8 cellular contexts compared by ENCODE assay signal in genomic region chr10:111076682-111077661, GRCh38. TPM values are rescaled to one million over a fixed set of nuclear protein-coding genes. Genes with fewer than 3 reads are reported as not detected.
DNase-seq lines count a peak whose midpoint lies in the region; ATAC-seq, FAIRE-seq and TF ChIP-seq lines count a peak whose summit lies in the region.

ADRA2A (plus strand) TSS chr10:111077029; CDS start chr10:111077997, 968 bp downstream.

- peak within 1 kb of the TSS; percentile 74 for H3K4me3 ChIP-seq in NT2/D1 (ENCODE audit: insufficient read length, low read depth)
- H3K4me3 ChIP-seq in GM12878, result peak within 1 kb of the TSS; percentile 45
- peak within 1 kb of the TSS; percentile 79 for H3K4me3 ChIP-seq in iPS-18a (ENCODE audit: low read length)
- H3K4me3 ChIP-seq in sigmoid colon, result peak within 1 kb of the TSS; percentile 22 to 52 (median 46)

- H2AFZ ChIP-seq in GM12878 (ENCODE audit: control insufficient read depth, low read depth, low read length), result peak within 1 kb of the TSS; percentile 46; the same call in 1 of the 2 replicates

- ATAC-seq in HG02981 (IDR thresholded peaks at IDR 0.05; ENCODE audit: unreplicated experiment), result peak; percentile 27
- peak; percentile 58 for ATAC-seq in GM12878
- ATAC-seq in GM18870 (IDR thresholded peaks at IDR 0.05; ENCODE audit: unreplicated experiment), result no peak

- peaks cover 2% of the 10 kb centered on the region for H3K4me1 ChIP-seq in NT2/D1 (ENCODE audit: insufficient read depth, insufficient read length)
- H3K4me1 ChIP-seq in GM12878 (ENCODE audit: control insufficient read depth, insufficient read depth, low read length), result no peaks in the 10 kb centered on the region
- no peaks in the 10 kb centered on the region for H3K4me1 ChIP-seq in iPS-18a (ENCODE audit: control insufficient read depth, low read depth, low read length)
- peaks cover 0 to 32% (median 30%) of the 10 kb centered on the region in 4 donors for H3K4me1 ChIP-seq in sigmoid colon

- peak within 1 kb of the TSS; percentile 83 for H3K4me2 ChIP-seq in GM12878 (ENCODE audit: control insufficient read depth, insufficient read depth)

- TF ChIP-seq EP300 in GM12878 (IDR thresholded peaks at IDR 0.05; ENCODE audit: borderline replicate concordance in 1 of 2, control insufficient read depth in 1 of 2, low read depth in 2 of 2, low read length in 2 of 2) (no peak), sigmoid colon (IDR thresholded peaks at IDR 0.05) (no peak)

- no peaks in the 10 kb centered on the region for H3K36me3 ChIP-seq in NT2/D1 (ENCODE audit: insufficient read depth, insufficient read length, low read length)
- no peaks in the 10 kb centered on the region for H3K36me3 ChIP-seq in GM12878 (ENCODE audit: control insufficient read depth in 2 of 2, insufficient read depth in 2 of 2, low read length in 1 of 2)
- no peaks in the 10 kb centered on the region for H3K36me3 ChIP-seq in iPS-18a (ENCODE audit: control insufficient read depth, low read depth, low read length)
- no peaks in the 10 kb centered on the region for H3K36me3 ChIP-seq in sigmoid colon

- intact Hi-C loops in GM12878 (cut with micrococcal nuclease; ENCODE audit: unreplicated experiment), result loop anchor here (5.0 to 10.0 kb wide), 2 partner anchors 332 to 520 kb away; no protein-coding TSS in a partner anchor
- intact Hi-C loops in sigmoid colon (cut with DNase I), result loop anchor here (2.0 to 5.0 kb wide), 2 partner anchors 520 to 1064 kb away; no protein-coding TSS in a partner anchor

- FAIRE-seq in GM12878 (lab: Jason Lieb, UNC), result no peak

- SMC1A ChIA-PET in GM12878 (lab: Charles Lee; ENCODE audit: uncharacterized antibody, unreplicated experiment), result interaction anchor here (1.7 kb wide), 2 partner anchors 244 to 522 kb away, joined by 3 to 4 read pairs; no protein-coding TSS in a partner anchor

- H3K27me3 ChIP-seq in NT2/D1 (ENCODE audit: insufficient read depth, insufficient read length), result peaks cover 15% of the 10 kb centered on the region
- H3K27me3 ChIP-seq in GM12878 (replicated peaks in 1 of 2; ENCODE audit: control insufficient read depth in 2 of 2, insufficient read depth in 2 of 2, low read length in 1 of 2), result peaks cover 10 to 23% of the 10 kb centered on the region in 2 experiments
- H3K27me3 ChIP-seq in iPS-18a (ENCODE audit: control insufficient read depth, insufficient read depth, low read length), result peaks cover 24% of the 10 kb centered on the region
- H3K27me3 ChIP-seq in sigmoid colon, result peaks cover 34 to 86% (median 43%) of the 10 kb centered on the region in 3 donors

- TF ChIP-seq POLR2A in GM12878 (IDR thresholded peaks at IDR 0.05; ENCODE audit: low read depth, low read length) (no peak), sigmoid colon (IDR thresholded peaks at IDR 0.05) (no peak)

- TF ChIP-seq CTCF in GM12878 (IDR thresholded peaks at IDR 0.05 in 2 of 3, conservative IDR thresholded peaks at IDR 0.05 in 1 of 3; ENCODE audit: control insufficient read depth in 2 of 3, extremely low read depth in 1 of 3, insufficient read depth in 1 of 3, low read depth in 3 of 3, low read length in 3 of 3) (no peak), sigmoid colon (IDR thresholded peaks at IDR 0.05) (no peak)

- H3K27ac ChIP-seq in GM12878 (ENCODE audit: control insufficient read depth, insufficient read depth) (no peak within 1 kb of the TSS), iPS-18a (ENCODE audit: low read length) (no peak within 1 kb of the TSS), sigmoid colon (peak within 1 kb of the TSS in 3 of 4 donors; percentile 7 to 51 (median 28))

- H3K9ac ChIP-seq in NT2/D1 (ENCODE audit: insufficient read length, low read depth), result peak within 1 kb of the TSS; percentile 77
- no peak within 1 kb of the TSS for H3K9ac ChIP-seq in GM12878 (ENCODE audit: control insufficient read depth, insufficient read depth, low read length)
- peak within 1 kb of the TSS; percentile 42 for H3K9ac ChIP-seq in iPS-18a (ENCODE audit: low read length)

- CTCF ChIA-PET in GM12878 (lab: Yijun Ruan, JAX), result interaction anchor here (0.7 to 1.3 kb wide), 3 partner anchors 13 to 1060 kb away, joined by 3 to 4 read pairs (median 3); no protein-coding TSS in a partner anchor

- RAD21 ChIA-PET in GM12878 (lab: Charles Lee; ENCODE audit: unreplicated experiment), result interaction anchor here (0.6 to 1.0 kb wide), 2 partner anchors 267 to 1704 kb away, joined by 3 read pairs; no protein-coding TSS in a partner anchor

- in situ Hi-C loops in GM12878 (cut with MboI), result no loop called here

- WGBS in GM12878 (ENCODE audit: insufficient coverage, insufficient replicate concordance, low lambda C conversion rate, missing lambda C conversion rate), result 25% methylated on average over 80 of the region's 89 CpGs
- WGBS in sigmoid colon, 2 donors, result 1% methylated on average over 89 of the region's 89 CpGs

- H3K9me3 ChIP-seq in NT2/D1 (ENCODE audit: insufficient read depth, low read length) (peaks cover 5% of the 10 kb centered on the region; the same call in 1 of the 2 replicates), GM12878 (replicated peaks; ENCODE audit: control insufficient read depth, insufficient read depth, low read length) (no peaks in the 10 kb centered on the region; the same call in 2 of the 3 replicates), iPS-18a (ENCODE audit: control insufficient read depth, low read depth, low read length) (no peaks in the 10 kb centered on the region), sigmoid colon (no peaks in the 10 kb centered on the region)

- no TSS peak for BruUV-seq in GM12878 (replicated peaks; lab: Mats Ljungman, UMichigan)

- H3K79me2 ChIP-seq in GM12878 (ENCODE audit: control insufficient read depth, insufficient read depth, low read length), result no peaks in the 10 kb centered on the region

- POLR2A ChIA-PET in GM12878 (lab: Charles Lee), result no interaction called here

- no peaks in the 10 kb centered on the region for H4K20me1 ChIP-seq in GM12878 (ENCODE audit: control insufficient read depth, insufficient read depth)

- DNase-seq in ELF-1 (ENCODE audit: low read depth, low spot score) (peak; percentile 80), NT2/D1 (ENCODE audit: low read depth, low spot score) (peak; percentile 52), GM12878 (ENCODE audit: low read depth, low spot score) (no peak), sigmoid colon (no peak), T-helper 9 cell (no peak)

- no peak for TF ChIP-seq RAD21 in GM12878 (IDR thresholded peaks at IDR 0.05; ENCODE audit: insufficient read depth, low read depth, low read length)

TF ChIP-seq in GM12878, 131 proteins besides CTCF, POLR2A, EP300 and RAD21:
- TF ChIP-seq MEF2B (IDR thresholded peaks at IDR 0.05; ENCODE audit: partially characterized antibody, poor library complexity, severe bottlenecking) (no peak), HDAC6 (IDR thresholded peaks at IDR 0.05; ENCODE audit: unreplicated experiment) (peak; percentile 27)

RNA-seq across cellular contexts. Expression of gene ADRA2A, which starts in this region (rescaled TPM):
- total RNA-seq in GM12878 (2013; cell fraction: nucleolus; rRNA removed), result not detected in 2 replicates
- total RNA-seq in GM12878 (2014; rRNA removed), result not detected in 2 replicates
- total RNA-seq in GM12878 (2014; rRNA removed; fragmentation: Illumina TruSeq; extraction: Trizol), result not detected in 2 replicates
- total RNA-seq in GM12878 (2021), result 0.08 TPM in 1 of 2 replicates, not detected in the other
- not detected for polyA plus RNA-seq in GM12878 (2011; ENCODE audit: low read depth)
- not detected in 2 replicates for polyA plus RNA-seq in GM12878 (2011; rRNA removed)
- 0.02 TPM in 1 of 2 replicates, not detected in the other for polyA plus RNA-seq in GM12878 (2011; cell fraction: cytosol; rRNA removed)
- 0.04 TPM in 2 replicates for polyA plus RNA-seq in GM12878 (2011; cell fraction: nucleus; rRNA removed)
- 0.07 TPM in 1 of 2 replicates, not detected in the other for polyA plus RNA-seq in GM12878 (2012)
- polyA plus RNA-seq in GM12878 (2014; fragmentation: Illumina TruSeq; extraction: Trizol), result not detected in 2 replicates
- polyA plus RNA-seq in GM12878 (2014; fragmentation: Nextera tagmentation; extraction: Ambion mirVana), result not detected
- not detected in 2 replicates for polyA plus RNA-seq in GM12878 (2014; rRNA removed)
- not detected for polyA plus RNA-seq in GM12878 (2016; fragmentation: Nextera tagmentation; extraction: Ambion mirVana)
- polyA minus RNA-seq in GM12878 (2011; rRNA and poly(A)+ RNA removed), result not detected in 2 replicates
- polyA minus RNA-seq in GM12878 (2011; cell fraction: cytosol; rRNA and poly(A)+ RNA removed), result not detected in 2 replicates
- 0.10 and 0.12 TPM in 2 replicates for polyA minus RNA-seq in GM12878 (2011; cell fraction: nucleus; rRNA and poly(A)+ RNA removed)
- 1 to 10 TPM; 1.5 to 4.6 (median 3.3) TPM for total RNA-seq in sigmoid colon
- 1 to 10 TPM; 1.8 to 6.2 (median 3.9) TPM for polyA plus RNA-seq in sigmoid colon

Comparison
In these comparisons a context has a peak if more than half of its experiments do, and no peak if none do; other contexts are left out.
1. Peak in ATAC-seq, H3K4me3 ChIP-seq and H3K4me2 ChIP-seq in GM12878; RNA of the gene not detected or under 1 TPM.
2. DNase-seq: peak in ELF-1 (single experiment) and NT2/D1 (single experiment); none in GM12878 (single experiment), sigmoid colon (single experiment) and T-helper 9 cell (single experiment).
3. H3K27ac ChIP-seq: peak in sigmoid colon (3 of 4); none in GM12878 (single experiment) and iPS-18a (single experiment).
4. Peak in every context shown above with its lines, with median percentiles within 50 percentile points of each other: H3K4me3 ChIP-seq.